In genomic region chr13:35470671-35471465, GRCh38 we compare ENCODE assay signal across 9 cellular contexts. TPM values are rescaled to one million over a fixed set of nuclear protein-coding genes. Genes with fewer than 3 reads are reported as not detected.
DNase-seq lines count a peak whose midpoint lies in the region; ATAC-seq, FAIRE-seq and TF ChIP-seq lines count a peak whose summit lies in the region.
"Had no signal": no experiment of that assay in that cellular context is flagged by ENCODE, and none has a peak within 500 bp of the region (broad histone marks: within the 10 kb centered on the region; RNA-seq: fewer than 3 reads in every experiment).

No MANE protein-coding gene starts in this region.

- H3K36me3 Mint-ChIP-seq in Calu3 (ENCODE audit: insufficient read depth, unreplicated experiment), result no peaks in the 10 kb centered on the region

- CTCF ChIA-PET in Calu3 (lab: Charles Lee), result no interaction called here

- peak; percentile 81 to 95 (median 88) for ATAC-seq in heart right ventricle
- no peak for ATAC-seq in HG03565 (IDR thresholded peaks at IDR 0.05; ENCODE audit: unreplicated experiment)
- no peak for ATAC-seq in GM21526 (IDR thresholded peaks at IDR 0.05; ENCODE audit: low FRiP score, unreplicated experiment)

- no peaks in the 10 kb centered on the region for H3K9me3 ChIP-seq in heart right ventricle
- H3K9me3 ChIP-seq in ovary, result no peaks in the 10 kb centered on the region

- H3K27me3 ChIP-seq in heart right ventricle (peaks cover 0 to 74% (median 0%) of the 10 kb centered on the region in 7 donors), ovary (no peaks in the 10 kb centered on the region)

- intact Hi-C loops in Calu3 (cut with micrococcal nuclease; ENCODE audit: unreplicated experiment), result no loop called here
- intact Hi-C loops in heart right ventricle (cut with DNase I), result loop anchor here in 3 of 10 donors (5.0 to 10.0 kb wide), 3 partner anchors 86 to 1591 kb away; no protein-coding TSS in a partner anchor
- intact Hi-C loops in ovary (cut with DNase I), result no loop called here

- no peak for FAIRE-seq in GM12891 (lab: Jason Lieb, UNC)

- H3K27ac ChIP-seq in adipose tissue (ENCODE audit: low read depth, low read length), result peak overlapping the region; percentile 26
- H3K27ac ChIP-seq in heart right ventricle, result peak overlapping the region; percentile 31 to 92 (median 76)
- peak overlapping the region in 1 of 2 donors; percentile 77 for H3K27ac ChIP-seq in ovary

- no peak overlapping the region for H3K27ac Mint-ChIP-seq in Calu3 (ENCODE audit: unreplicated experiment)

- no peaks in the 10 kb centered on the region for H3K9me3 Mint-ChIP-seq in Calu3 (ENCODE audit: low read depth, unreplicated experiment)

- 4 to 11% (median 6%) methylated on average over 58 of the region's 58 CpGs for WGBS in adipose tissue, 3 donors
- 4 to 8% methylated on average over 58 of the region's 58 CpGs for WGBS in heart right ventricle, 2 donors
- 9 to 17% (median 10%) methylated on average over 51 to 58 of the region's 58 CpGs for WGBS in ovary, 3 donors

- no peaks in the 10 kb centered on the region for H3K4me1 Mint-ChIP-seq in Calu3 (ENCODE audit: low read depth, unreplicated experiment)

- TF ChIP-seq POLR2A in ovary (IDR thresholded peaks at IDR 0.05), result no peak
- TF ChIP-seq POLR2A in GM12891 (IDR thresholded peaks at IDR 0.05; ENCODE audit: low read depth, low read length), result no peak

- no peak for TF ChIP-seq CTCF in Calu3 (IDR thresholded peaks at IDR 0.05; ENCODE audit: unreplicated experiment)
- peak in 2 of 9 donors; percentile 12 to 17 for TF ChIP-seq CTCF in heart right ventricle (IDR thresholded peaks at IDR 0.05)
- TF ChIP-seq CTCF in ovary (IDR thresholded peaks at IDR 0.05), result no peak

- no peak for TF ChIP-seq EP300 in ovary (IDR thresholded peaks at IDR 0.05)

- H3K4me3 ChIP-seq in heart right ventricle, result peak overlapping the region; percentile 16 to 65 (median 57)
- peak overlapping the region; percentile 47 for H3K4me3 ChIP-seq in ovary

- H3K36me3 ChIP-seq in heart right ventricle, result no peaks in the 10 kb centered on the region
- no peaks in the 10 kb centered on the region for H3K36me3 ChIP-seq in ovary

- peak overlapping the region; percentile 62 for H3K4me3 Mint-ChIP-seq in Calu3 (ENCODE audit: low read depth, unreplicated experiment)

- no TSS peak for BruUV-seq in Calu3 (replicated peaks; lab: Mats Ljungman, UMichigan)

- DNase-seq in Calu3 (no peak), heart right ventricle (peak; percentile 29 to 60), ovary (peak; percentile 38 to 71 (median 50)), GM12891 (ENCODE audit: insufficient read length, low spot score) (no peak), NCI-H1092 (lab: John Stamatoyannopoulos, UW) (no peak)
- DNase-seq: GDM1 had no signal

- H3K27me3 Mint-ChIP-seq in Calu3 (ENCODE audit: unreplicated experiment), result no peaks in the 10 kb centered on the region

- peaks cover 0 to 22% (median 0%) of the 10 kb centered on the region in 9 donors for H3K4me1 ChIP-seq in heart right ventricle
- H3K4me1 ChIP-seq in ovary (ENCODE audit: insufficient read depth), result no peaks in the 10 kb centered on the region

TF ChIP-seq in GM12891, 5 proteins besides CTCF, POLR2A, EP300 and RAD21:
- no peak for TF ChIP-seq PAX5 (IDR thresholded peaks at IDR 0.05; ENCODE audit: insufficient read depth, low read length, severe bottlenecking)
- no peak for TF ChIP-seq SPI1 (IDR thresholded peaks at IDR 0.05; ENCODE audit: low read depth, low read length)
- no peak for TF ChIP-seq POU2F2 (IDR thresholded peaks at IDR 0.05; ENCODE audit: low read depth, low read length)
- no peak for TF ChIP-seq POLR2AphosphoS5 (IDR thresholded peaks at IDR 0.05; ENCODE audit: low read depth, low read length)
- TF ChIP-seq TAF1 (IDR thresholded peaks at IDR 0.05; ENCODE audit: low read depth, low read length), result no peak

RNA-seq across cellular contexts. Expression of gene MAB21L1, which starts 5.6 kb away (rescaled TPM):
- total RNA-seq in Calu3 (2022), result not detected in 2 replicates
- under 1 TPM; 0.13 to 0.70 (median 0.22) TPM for polyA plus RNA-seq in adipose tissue
- under 1 TPM in 9 of 10 donors, not detected in 1; 0.08 to 0.49 (median 0.26) TPM for total RNA-seq in heart right ventricle
- under 1 TPM; 0.17 to 0.37 TPM for polyA plus RNA-seq in heart right ventricle
- 1 to 10 TPM in 1 of 7 donors, under 1 TPM in 6; 0.12 to 1.0 (median 0.48) TPM for total RNA-seq in ovary
- 1 to 10 TPM in 1 of 2 donors, under 1 TPM in 1; 0.93 to 1.0 TPM for polyA plus RNA-seq in ovary
- not detected for polyA plus RNA-seq in GM12891 (2012; ENCODE audit: low read depth, missing spikeins)

Comparison
In these comparisons a context has a peak if more than half of its experiments do, and no peak if none do; other contexts are left out.
1. DNase-seq: peak in heart right ventricle (2 of 2) and ovary (5 of 5); none in Calu3 (single experiment), GM12891 (single experiment) and NCI-H1092 (single experiment).
2. ATAC-seq: peak in heart right ventricle (8 of 8); none in HG03565 (single experiment) and GM21526 (single experiment).